10 cellular contexts compared by ENCODE assay signal in genomic region chr9:81103597-81104471, GRCh38.
DNase-seq lines count a peak whose midpoint lies in the region; ATAC-seq and TF ChIP-seq lines count a peak whose summit lies in the region.
"Had no signal": no experiment of that assay in that cellular context is flagged by ENCODE, and none has a peak within 500 bp of the region (broad histone marks: within the 10 kb centered on the region; RNA-seq: fewer than 3 reads in every experiment).

No MANE protein-coding gene starts in this region.

- H3K4me3 ChIP-seq in NB4 (ENCODE audit: low read depth, low read length) = no peak overlapping the region
- H3K4me3 ChIP-seq in choroid plexus epithelial cell (ENCODE audit: low read depth, low read length) = no peak overlapping the region
- no peak overlapping the region for H3K4me3 ChIP-seq in sigmoid colon

- no peak overlapping the region for H3K27ac ChIP-seq in sigmoid colon

- H3K27me3 Mint-ChIP-seq in nephron progenitor cell (ENCODE audit: low read depth, poor library complexity) = peaks cover 3% of the 10 kb centered on the region

- H3K27me3 ChIP-seq in sigmoid colon = no peaks in the 10 kb centered on the region

- intact Hi-C loops in sigmoid colon (cut with DNase I) = no loop called here

- no peaks in the 10 kb centered on the region for H3K36me3 ChIP-seq in sigmoid colon

- DNase-seq in DMS53 treated with DMSO at 0.1 percent for 48 hours (lab: John Stamatoyannopoulos, UW; ENCODE audit: unreplicated experiment) = peak; percentile 72
- DNase-seq in NB4 (ENCODE audit: low read depth) = no peak
- peak; percentile 37 for DNase-seq in choroid plexus epithelial cell (ENCODE audit: low read depth)
- DNase-seq in nephron progenitor cell = no peak
- DNase-seq in foreskin melanocyte = no peak
- DNase-seq in activated effector memory CD4-positive, alpha-beta T cell treated with anti-CD3 and anti-CD28 coated beads, Interleukin-2, amount 50 U/mL, for 16 hours = no peak
- DNase-seq in sigmoid colon = no peak
- DNase-seq: naive B cell, NCI-H226 had no signal

- no peaks in the 10 kb centered on the region for H3K4me1 ChIP-seq in sigmoid colon

- no peak for TF ChIP-seq EP300 in sigmoid colon (IDR thresholded peaks at IDR 0.05)

- H3K27ac Mint-ChIP-seq in nephron progenitor cell = no peak overlapping the region
- H3K27ac Mint-ChIP-seq: naive B cell had no signal

- TF ChIP-seq POLR2A in NB4 (IDR thresholded peaks at IDR 0.05; ENCODE audit: extremely low read depth, insufficient read length) (no peak), sigmoid colon (IDR thresholded peaks at IDR 0.05) (no peak)

- TF ChIP-seq CTCF in NB4 (IDR thresholded peaks at IDR 0.05; ENCODE audit: low read depth, low read length) (peak; percentile 3), choroid plexus epithelial cell (conservative IDR thresholded peaks at IDR 0.05; ENCODE audit: low read depth, low read length) (peak; percentile 69), nephron progenitor cell (IDR thresholded peaks at IDR 0.05) (peak; percentile 38), sigmoid colon (IDR thresholded peaks at IDR 0.05) (no peak)

- peaks cover 23% of the 10 kb centered on the region for H3K9me3 Mint-ChIP-seq in nephron progenitor cell

- peaks cover 15% of the 10 kb centered on the region for H3K36me3 Mint-ChIP-seq in nephron progenitor cell (ENCODE audit: low read depth)

- H3K4me3 Mint-ChIP-seq in nephron progenitor cell = no peak overlapping the region
- H3K4me3 Mint-ChIP-seq: naive B cell had no signal

- WGBS in sigmoid colon, 2 donors = 64 to 81% methylated on average over 10 of the region's 10 CpGs

- no peaks in the 10 kb centered on the region for H3K9me3 ChIP-seq in sigmoid colon

- peaks cover 24% of the 10 kb centered on the region for H3K4me1 Mint-ChIP-seq in nephron progenitor cell
- H3K4me1 Mint-ChIP-seq: naive B cell had no signal

- ATAC-seq in GM21717 (IDR thresholded peaks at IDR 0.05; ENCODE audit: unreplicated experiment) = no peak

Comparison
In these comparisons a context has a peak if more than half of its experiments do, and no peak if none do; other contexts are left out.
1. DNase-seq: peak in DMS53 treated with DMSO at 0.1 percent for 48 hours (single experiment) and choroid plexus epithelial cell (single experiment); none in NB4 (single experiment), nephron progenitor cell (single experiment), foreskin melanocyte (single experiment), activated effector memory CD4-positive, alpha-beta T cell treated with anti-CD3 and anti-CD28 coated beads, Interleukin-2, amount 50 U/mL, for 16 hours (single experiment) and sigmoid colon (single experiment).
2. CTCF ChIP-seq: peak in NB4 (single experiment), choroid plexus epithelial cell (single experiment) and nephron progenitor cell (single experiment); none in sigmoid colon (0 of 4).